ENCODE assay signal across 1 cellular context in genomic region chr9:35115680-35116538, GRCh38.
TF ChIP-seq lines count a peak whose summit lies in the region.

Gene ATOSB, minus strand, starts transcription at chr9:35115862. Its CDS starts 7,588 bp downstream, at chr9:35108274.

TF ChIP-seq in HEK293, 187 proteins besides CTCF, POLR2A, EP300 and RAD21 (continued from another document):
- TF ChIP-seq ZNF362 (tag by site-specific recombination; IDR thresholded peaks at IDR 0.05), result no peak
- peak; percentile 71; the same call in 1 of the 2 replicates for TF ChIP-seq KLF10 (tag by site-specific recombination; IDR thresholded peaks at IDR 0.05)
- no peak for TF ChIP-seq ZNF426 (tag by site-specific recombination; IDR thresholded peaks at IDR 0.05)
- TF ChIP-seq SCRT2 (tag by site-specific recombination; IDR thresholded peaks at IDR 0.05), result 0 out of 2 replicates have a peak, but pooled peaks have one; percentile 14
- TF ChIP-seq ZNF114 (tag by site-specific recombination; IDR thresholded peaks at IDR 0.05), result no peak
- no peak for TF ChIP-seq ZNF501 (tag by site-specific recombination; IDR thresholded peaks at IDR 0.05)
- peak; percentile 22; the same call in 1 of the 2 replicates for TF ChIP-seq ZXDB (tag by site-specific recombination; IDR thresholded peaks at IDR 0.05)
- peak; percentile 76 for TF ChIP-seq ZFHX2 (tag by site-specific recombination; conservative IDR thresholded peaks at IDR 0.05)
- no peak for TF ChIP-seq ZNF776 (tag by site-specific recombination; IDR thresholded peaks at IDR 0.05; ENCODE audit: borderline replicate concordance)
- TF ChIP-seq ZNF791 (tag by site-specific recombination; IDR thresholded peaks at IDR 0.05), result no peak
- no peak for TF ChIP-seq ZNF449 (tag by site-specific recombination; IDR thresholded peaks at IDR 0.05)
- no peak for TF ChIP-seq ZBTB26 (tag by site-specific recombination; optimal IDR thresholded peaks at IDR 0.05)
- TF ChIP-seq ZNF514 (tag by site-specific recombination; IDR thresholded peaks at IDR 0.05), result no peak
- no peak for TF ChIP-seq ZNF639 (tag by site-specific recombination; IDR thresholded peaks at IDR 0.05)
- no peak for TF ChIP-seq ZSCAN4 (tag by site-specific recombination; IDR thresholded peaks at IDR 0.05)
- TF ChIP-seq FEZF1 (tag by site-specific recombination; IDR thresholded peaks at IDR 0.05), result no peak
- TF ChIP-seq ZNF248 (tag by site-specific recombination; IDR thresholded peaks at IDR 0.05), result no peak
- TF ChIP-seq ZBTB7A (tag by site-specific recombination; IDR thresholded peaks at IDR 0.05; ENCODE audit: low read depth), result 0 out of 2 replicates have a peak, but pooled peaks have one; percentile 12
- peak; percentile 81 for TF ChIP-seq ZBTB17 (tag by site-specific recombination; IDR thresholded peaks at IDR 0.05)
- no peak for TF ChIP-seq ZNF645 (tag by site-specific recombination; IDR thresholded peaks at IDR 0.05)
- TF ChIP-seq ZNF132 (tag by site-specific recombination; IDR thresholded peaks at IDR 0.05; ENCODE audit: borderline replicate concordance), result no peak
- TF ChIP-seq ZNF707 (tag by site-specific recombination; IDR thresholded peaks at IDR 0.05), result no peak
- no peak; the same call in none of the 2 replicates for TF ChIP-seq KLF1 (tag by site-specific recombination; IDR thresholded peaks at IDR 0.05)
- TF ChIP-seq ZNF704 (tag by site-specific recombination; IDR thresholded peaks at IDR 0.05), result no peak
- TF ChIP-seq ZNF18 (tag by site-specific recombination; IDR thresholded peaks at IDR 0.05), result no peak
- no peak for TF ChIP-seq HOXD13 (CRISPR knock-in tag; IDR thresholded peaks at IDR 0.05; ENCODE audit: borderline replicate concordance)
- no peak for TF ChIP-seq ZNF660 (tag by site-specific recombination; IDR thresholded peaks at IDR 0.05)
- no peak for TF ChIP-seq PRDM4 (tag by site-specific recombination; IDR thresholded peaks at IDR 0.05)
- TF ChIP-seq MZF1 (tag by site-specific recombination; IDR thresholded peaks at IDR 0.05; ENCODE audit: borderline replicate concordance), result no peak
- no peak for TF ChIP-seq OVOL3 (tag by site-specific recombination; IDR thresholded peaks at IDR 0.05)
- no peak for TF ChIP-seq ZNF626 (tag by site-specific recombination; IDR thresholded peaks at IDR 0.05)
- TF ChIP-seq ZNF830 (tag by site-specific recombination; IDR thresholded peaks at IDR 0.05; ENCODE audit: low read depth), result no peak
- TF ChIP-seq ZNF629 (tag by site-specific recombination; IDR thresholded peaks at IDR 0.05), result 0 out of 2 replicates have a peak, but pooled peaks have one; percentile 8
- TF ChIP-seq HOXC10 (CRISPR knock-in tag; IDR thresholded peaks at IDR 0.05), result no peak
- TF ChIP-seq PBX3 (CRISPR knock-in tag; IDR thresholded peaks at IDR 0.05), result no peak
- TF ChIP-seq ZFP41 (tag by site-specific recombination; IDR thresholded peaks at IDR 0.05; ENCODE audit: borderline replicate concordance), result no peak
- TF ChIP-seq ZNF175 (tag by site-specific recombination; IDR thresholded peaks at IDR 0.05), result no peak
- no peak for TF ChIP-seq ZNF521 (tag by site-specific recombination; IDR thresholded peaks at IDR 0.05)
- TF ChIP-seq ZNF596 (tag by site-specific recombination; IDR thresholded peaks at IDR 0.05), result no peak
